ENCODE assay signal across 9 cellular contexts in the genomic region with DNA sequence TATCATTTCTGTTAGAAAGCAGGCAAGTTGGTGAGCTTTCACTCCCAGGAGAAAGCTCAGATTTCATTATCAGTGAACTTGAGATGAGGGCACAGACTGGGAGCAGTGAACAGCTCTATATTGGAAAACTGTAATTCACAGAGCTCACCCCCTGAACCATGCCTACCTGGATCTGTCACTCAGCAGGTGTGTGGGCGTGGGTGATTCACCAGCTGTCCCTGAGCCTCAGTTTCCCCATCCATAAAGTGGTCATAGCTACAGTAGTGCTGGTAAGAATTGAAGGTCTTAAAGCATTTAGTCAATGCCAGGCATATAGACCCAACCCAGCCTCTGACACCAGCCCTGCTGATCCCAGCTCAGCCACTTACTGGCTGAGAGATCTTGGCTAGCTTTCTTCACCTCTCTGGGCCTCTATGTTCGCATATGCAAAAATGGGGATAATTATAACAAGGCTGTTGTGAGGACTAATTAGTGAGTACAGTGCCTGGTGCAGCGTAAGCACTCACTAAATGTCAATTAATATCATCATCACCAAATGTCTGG. TPM values are rescaled to one million over a fixed set of nuclear protein-coding genes. Genes with fewer than 3 reads are reported as not detected.
A peak's percentile ranks its signal among the peaks of the same experiment; 100 is the strongest.
DNase-seq lines count a peak whose midpoint lies in the region; ATAC-seq and TF ChIP-seq lines count a peak whose summit lies in the region.
"Had no signal": no experiment of that assay in that cellular context is flagged by ENCODE, and none has a peak within 500 bp of the region (broad histone marks: within the 10 kb centered on the region; RNA-seq: fewer than 3 reads in every experiment).

No MANE protein-coding gene starts in this region.

- peaks cover 15% of the 10 kb centered on the region for H3K4me1 ChIP-seq in smooth muscle cell (ENCODE audit: low read depth)
- H3K4me1 ChIP-seq: SJCRH30 had no signal

- no peaks in the 10 kb centered on the region for H4K20me1 ChIP-seq in smooth muscle cell (ENCODE audit: low read depth)

- H3K36me3 ChIP-seq in smooth muscle cell (ENCODE audit: low read depth), result no peaks in the 10 kb centered on the region
- H3K36me3 ChIP-seq: SJCRH30 had no signal

- no peaks in the 10 kb centered on the region for H3K27me3 ChIP-seq in smooth muscle cell (ENCODE audit: low read depth)

- peaks cover 75% of the 10 kb centered on the region for H3K4me1 Mint-ChIP-seq in endothelial cell (ENCODE audit: unreplicated experiment)

- peaks cover 36% of the 10 kb centered on the region for H3K36me3 Mint-ChIP-seq in endothelial cell (ENCODE audit: low read depth, unreplicated experiment)

- H3K4me3 Mint-ChIP-seq in endothelial cell (ENCODE audit: unreplicated experiment), result peak overlapping the region; percentile 37
- H3K4me3 Mint-ChIP-seq: CD4-positive, alpha-beta T cell had no signal

- TF ChIP-seq CTCF in endothelial cell (IDR thresholded peaks at IDR 0.05; ENCODE audit: unreplicated experiment), result no peak
- no peak for TF ChIP-seq CTCF in smooth muscle cell (IDR thresholded peaks at IDR 0.05; ENCODE audit: borderline replicate concordance, insufficient read depth, poor library complexity, severe bottlenecking)

- H3K9me3 ChIP-seq in smooth muscle cell (replicated peaks; ENCODE audit: low read depth), result no peaks in the 10 kb centered on the region
- H3K9me3 ChIP-seq: SJCRH30 had no signal

- H3K79me2 ChIP-seq in smooth muscle cell (ENCODE audit: low read depth), result no peaks in the 10 kb centered on the region

- peak; percentile 32 for ATAC-seq in GM19395 (IDR thresholded peaks at IDR 0.05; ENCODE audit: unreplicated experiment)
- no peak for ATAC-seq in HG02938 (IDR thresholded peaks at IDR 0.05; ENCODE audit: unreplicated experiment)

- H3K9me3 Mint-ChIP-seq in endothelial cell (ENCODE audit: unreplicated experiment), result no peaks in the 10 kb centered on the region
- H3K9me3 Mint-ChIP-seq: CD4-positive, alpha-beta T cell had no signal

- no peak overlapping the region for H2AFZ ChIP-seq in smooth muscle cell (ENCODE audit: low read depth)

- peak; percentile 80 for DNase-seq in NCI-H2171 (lab: John Stamatoyannopoulos, UW)
- no peak for DNase-seq in endothelial cell (ENCODE audit: low spot score)
- DNase-seq in smooth muscle cell (lab: John Stamatoyannopoulos, UW; ENCODE audit: unreplicated experiment), result no peak
- no peak for DNase-seq in SK-N-DZ (ENCODE audit: low spot score)
- DNase-seq in NCI-H146 treated with DMSO at 0.1 percent for 48 hours (lab: John Stamatoyannopoulos, UW; ENCODE audit: unreplicated experiment), result no peak

- H3F3A ChIP-seq in smooth muscle cell (ENCODE audit: low read depth), result no peaks in the 10 kb centered on the region

- 73% methylated on average over 3 of the region's 3 CpGs for WGBS in smooth muscle cell (ENCODE audit: low lambda C conversion rate)

- no peak overlapping the region for H3K4me3 ChIP-seq in smooth muscle cell
- H3K4me3 ChIP-seq: SJCRH30 had no signal

- H3K27ac Mint-ChIP-seq in endothelial cell (ENCODE audit: unreplicated experiment), result peak overlapping the region; percentile 85
- H3K27ac Mint-ChIP-seq: CD4-positive, alpha-beta T cell had no signal

- H3K27ac ChIP-seq in smooth muscle cell (ENCODE audit: low read depth), result no peak overlapping the region
- H3K27ac ChIP-seq: SJCRH30 had no signal

- H3K4me2 ChIP-seq in smooth muscle cell, result peak overlapping the region; percentile 55

- peaks cover 20% of the 10 kb centered on the region for H3K27me3 Mint-ChIP-seq in endothelial cell (ENCODE audit: unreplicated experiment)

- H3K9ac ChIP-seq in smooth muscle cell (ENCODE audit: low read depth), result no peak overlapping the region

RNA-seq across cellular contexts. Expression of gene CHST1, which starts 10.6 kb away (rescaled TPM):
- total RNA-seq in endothelial cell (ENCODE audit: unreplicated experiment), result 275 TPM
- total RNA-seq in smooth muscle cell, result 2.4 and 3.8 TPM in 2 replicates
- polyA plus RNA-seq in smooth muscle cell, result 9.5 and 15.9 TPM in 2 replicates
- polyA plus RNA-seq in SK-N-DZ (2014; cell fraction: cytosol; rRNA removed), result 0.08 TPM in 1 of 2 replicates, not detected in the other
- 0.25 and 0.75 TPM in 2 replicates for polyA plus RNA-seq in SK-N-DZ (2014; cell fraction: nucleus; rRNA removed)
- total RNA-seq: CD4-positive, alpha-beta T cell; SJCRH30 had no signal

Comparison
In these comparisons a context has a peak if more than half of its experiments do, and no peak if none do; other contexts are left out.
1. RNA of gene CHST1, which starts 10.6 kb away (total RNA-seq): 275 TPM in endothelial cell (single experiment); 2.4 to 3.8 TPM in smooth muscle cell; every median in the first group is over 10 times any median in the second.